Comparison of ENCODE assay signal across 12 cellular contexts in genomic region chr14:106662947-106663346, GRCh38.
"Had no signal": no experiment of that assay in that cellular context is flagged by ENCODE, and none has a peak within 500 bp of the region (broad histone marks: within the 10 kb centered on the region; RNA-seq: fewer than 3 reads in every experiment).

No MANE protein-coding gene starts in this region.

- H3K4me2 ChIP-seq: smooth muscle cell had no signal

- H3K9me3 Mint-ChIP-seq: activated naive CD4-positive, alpha-beta T cell treated with anti-CD3 and anti-CD28 coated beads, Interleukin-2, amount 50 U/mL, for 72 hours; natural killer cell treated with Interleukin-12 subunit alpha and Interleukin-12 subunit beta and Interleukin-15 and Interleukin-18, amount 100 ng/mL, for 72 hours; stimulated activated memory B cell treated with anti-CD40 and anti-IgM and Interleukin-4, amounts not matched to agents 10 μg/mL and 1 μg/mL and 100 μg/mL, for 72 hours had no signal

- H3K27me3 Mint-ChIP-seq: progenitor cell of endocrine pancreas; stimulated activated memory B cell treated with anti-CD40 and anti-IgM and Interleukin-4, amounts not matched to agents 10 μg/mL and 1 μg/mL and 100 μg/mL, for 72 hours; type B pancreatic cell had no signal

- H3K9me3 ChIP-seq: breast epithelium had no signal

- H3K36me3 Mint-ChIP-seq: activated naive CD4-positive, alpha-beta T cell treated with anti-CD3 and anti-CD28 coated beads, Interleukin-2, amount 50 U/mL, for 72 hours; natural killer cell treated with Interleukin-12 subunit alpha and Interleukin-12 subunit beta and Interleukin-15 and Interleukin-18, amount 100 ng/mL, for 72 hours; stimulated activated memory B cell treated with anti-CD40 and anti-IgM and Interleukin-4, amounts not matched to agents 10 μg/mL and 1 μg/mL and 100 μg/mL, for 72 hours; type B pancreatic cell had no signal

- H3K27ac ChIP-seq: breast epithelium had no signal

- H3K4me3 ChIP-seq: breast epithelium, mucosa of descending colon, smooth muscle cell had no signal

- H3K4me1 ChIP-seq: breast epithelium had no signal

- H3K27ac Mint-ChIP-seq: activated CD4-positive, alpha-beta memory T cell treated with anti-CD3 and anti-CD28 coated beads, Interleukin-2, amount 10 ng/mL, durations not matched to agents 7 days and 5 days; activated naive CD4-positive, alpha-beta T cell treated with anti-CD3 and anti-CD28 coated beads, Interleukin-2, amount 50 U/mL, for 72 hours; natural killer cell treated with Interleukin-12 subunit alpha and Interleukin-12 subunit beta and Interleukin-15 and Interleukin-18, amount 100 ng/mL, for 72 hours; progenitor cell of endocrine pancreas; stimulated activated memory B cell treated with anti-CD40 and anti-IgM and Interleukin-4, amounts not matched to agents 10 μg/mL and 1 μg/mL and 100 μg/mL, for 72 hours; type B pancreatic cell had no signal

- H3K36me3 ChIP-seq: breast epithelium had no signal

- H3K4me3 Mint-ChIP-seq: activated CD4-positive, alpha-beta memory T cell treated with anti-CD3 and anti-CD28 coated beads, Interleukin-2, amount 10 ng/mL, durations not matched to agents 7 days and 5 days; natural killer cell treated with Interleukin-12 subunit alpha and Interleukin-12 subunit beta and Interleukin-15 and Interleukin-18, amount 100 ng/mL, for 72 hours; stimulated activated memory B cell treated with anti-CD40 and anti-IgM and Interleukin-4, amounts not matched to agents 10 μg/mL and 1 μg/mL and 100 μg/mL, for 72 hours; type B pancreatic cell had no signal

- DNase-seq: activated CD4-positive, alpha-beta memory T cell treated with anti-CD3 and anti-CD28 coated beads, Interleukin-2, amount 10 ng/mL, durations not matched to agents 7 days and 5 days; anterior cingulate cortex; mucosa of descending colon; nucleus accumbens; right cardiac atrium had no signal

- ATAC-seq: mucosa of descending colon; right cardiac atrium; stimulated activated memory B cell treated with anti-CD40 and anti-IgM and Interleukin-4, amounts not matched to agents 10 μg/mL and 1 μg/mL and 100 μg/mL, for 72 hours had no signal
